In genomic region chr9:93138171-93138764, GRCh38 we compare ENCODE assay signal across 1 cellular context.
TF ChIP-seq lines count a peak whose summit lies in the region.

No MANE protein-coding gene starts in this region.

TF ChIP-seq in H1, 55 proteins besides CTCF, POLR2A, EP300 and RAD21:
- TF ChIP-seq KDM1A (IDR thresholded peaks at IDR 0.05; ENCODE audit: borderline replicate concordance, low read length), result peak; percentile 74; the same call in 1 of the 2 replicates
- TF ChIP-seq E2F6 (IDR thresholded peaks at IDR 0.05), result no peak
- no peak for TF ChIP-seq CBX8 (IDR thresholded peaks at IDR 0.05; ENCODE audit: borderline replicate concordance, low read depth, low read length)
- TF ChIP-seq CBX5 (IDR thresholded peaks at IDR 0.05; ENCODE audit: low read depth, low read length), result no peak
- TF ChIP-seq CREB1 (IDR thresholded peaks at IDR 0.05), result no peak
- no peak for TF ChIP-seq YY1 (IDR thresholded peaks at IDR 0.05; ENCODE audit: low read depth, low read length)
- TF ChIP-seq HDAC2 (IDR thresholded peaks at IDR 0.05; ENCODE audit: borderline replicate concordance in 1 of 2, low read depth in 2 of 2, low read length in 2 of 2), result 0 out of 4 replicates have a peak, but pooled peaks of 1 of the 2 experiments have one; percentile 56
- TF ChIP-seq, protein P1, sequence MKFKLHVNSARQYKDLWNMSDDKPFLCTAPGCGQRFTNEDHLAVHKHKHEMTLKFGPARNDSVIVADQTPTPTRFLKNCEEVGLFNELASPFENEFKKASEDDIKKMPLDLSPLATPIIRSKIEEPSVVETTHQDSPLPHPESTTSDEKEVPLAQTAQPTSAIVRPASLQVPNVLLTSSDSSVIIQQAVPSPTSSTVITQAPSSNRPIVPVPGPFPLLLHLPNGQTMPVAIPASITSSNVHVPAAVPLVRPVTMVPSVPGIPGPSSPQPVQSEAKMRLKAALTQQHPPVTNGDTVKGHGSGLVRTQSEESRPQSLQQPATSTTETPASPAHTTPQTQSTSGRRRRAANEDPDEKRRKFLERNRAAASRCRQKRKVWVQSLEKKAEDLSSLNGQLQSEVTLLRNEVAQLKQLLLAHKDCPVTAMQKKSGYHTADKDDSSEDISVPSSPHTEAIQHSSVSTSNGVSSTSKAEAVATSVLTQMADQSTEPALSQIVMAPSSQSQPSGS (IDR thresholded peaks at IDR 0.05; ENCODE audit: low read length), result no peak
- no peak for TF ChIP-seq NANOG (IDR thresholded peaks at IDR 0.05; ENCODE audit: insufficient read depth, low read depth, low read length, poor library complexity, severe bottlenecking)
